In the genomic region with DNA sequence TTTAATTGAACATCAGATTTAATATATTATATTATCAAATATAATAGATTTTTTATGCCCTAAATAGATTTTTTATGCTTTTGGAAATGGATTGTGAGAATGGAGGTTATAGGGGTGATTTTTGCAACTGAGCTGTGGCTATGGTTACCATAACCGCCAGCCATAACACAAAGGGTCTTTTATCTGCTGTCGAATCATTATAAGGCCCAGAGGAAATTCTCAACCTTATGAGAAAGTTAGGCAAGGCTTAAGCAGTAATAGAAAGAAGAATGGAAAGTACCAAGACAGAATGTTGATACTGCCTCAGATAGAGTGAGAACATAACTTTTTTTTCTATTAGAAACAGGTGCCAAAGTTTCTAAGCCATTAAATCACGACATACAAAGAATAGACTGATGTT, we compare ENCODE assay signal across 4 cellular contexts. TPM values are rescaled to one million over a fixed set of nuclear protein-coding genes. Genes with fewer than 3 reads are reported as not detected.
"Had no signal": no experiment of that assay in that cellular context is flagged by ENCODE, and none has a peak within 500 bp of the region (broad histone marks: within the 10 kb centered on the region; RNA-seq: fewer than 3 reads in every experiment).

No MANE protein-coding gene starts in this region.

- DNase-seq: GDM1, GF-D8 had no signal

- H3K4me3 ChIP-seq: GM12878 had no signal

RNA-seq across cellular contexts. Expression of gene CXCL6, which starts 26.3 kb away (rescaled TPM):
- total RNA-seq: G401, GM12878 had no signal
- polyA plus RNA-seq: GM12878 had no signal

RNA-seq across cellular contexts. Expression of gene PF4V1, which starts 42.9 kb away (rescaled TPM):
- total RNA-seq: G401, GM12878 had no signal
- polyA plus RNA-seq: GM12878 had no signal

RNA-seq across cellular contexts. Expression of gene CXCL1, which starts 59.0 kb away (rescaled TPM):
- total RNA-seq: G401, GM12878 had no signal
- polyA plus RNA-seq: GM12878 had no signal
